In the genomic region with DNA sequence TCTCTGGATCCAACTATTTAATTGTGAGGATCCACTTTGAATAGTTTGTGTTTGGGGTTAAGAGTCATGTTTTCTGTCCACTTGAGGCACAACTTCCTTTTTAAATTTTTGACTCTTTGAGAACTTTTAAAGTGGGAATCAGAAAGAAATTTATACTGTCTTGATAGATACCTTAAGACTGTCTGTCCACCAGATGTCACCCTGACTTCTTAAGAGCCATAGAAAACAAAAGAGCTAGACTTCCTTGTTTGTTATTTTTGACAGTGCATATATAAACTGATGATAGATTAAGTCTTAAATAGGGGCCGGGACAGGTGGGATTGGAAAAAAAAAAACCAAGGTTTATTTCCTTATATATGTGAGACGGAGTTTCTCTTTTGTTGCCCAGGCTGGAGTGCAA, we compare ENCODE assay signal across 12 cellular contexts. TPM values are rescaled to one million over a fixed set of nuclear protein-coding genes. Genes with fewer than 3 reads are reported as not detected.
A peak's percentile ranks its signal among the peaks of the same experiment; 100 is the strongest.
DNase-seq lines count a peak whose midpoint lies in the region; ATAC-seq, FAIRE-seq and TF ChIP-seq lines count a peak whose summit lies in the region.
"Had no signal": no experiment of that assay in that cellular context is flagged by ENCODE, and none has a peak within 500 bp of the region (broad histone marks: within the 10 kb centered on the region; RNA-seq: fewer than 3 reads in every experiment).

No MANE protein-coding gene starts in this region.

- H3K4me3 ChIP-seq in HCT116 (replicated peaks in 1 of 2; ENCODE audit: low read depth in 1 of 2, low read length in 2 of 2): no peak overlapping the region
- H3K4me3 ChIP-seq in kidney (ENCODE audit: low read length in 2 of 2): no peak overlapping the region
- H3K4me3 ChIP-seq: pancreas had no signal

- ATAC-seq in HCT116: no peak
- ATAC-seq: activated CD8-positive, alpha-beta T cell treated with anti-CD3 and anti-CD28 coated beads, Interleukin-2, amount 10 ng/mL, durations not matched to agents 7 days and 5 days had no signal

- intact Hi-C loops in HCT116 (cut with micrococcal nuclease) (loop anchor here (5.0 kb wide), 2 partner anchors 1296 to 1356 kb away; no protein-coding TSS in a partner anchor), kidney (cut with DNase I) (no loop called here), head of caudate nucleus (cut with DNase I) (no loop called here)

- H3K36me3 ChIP-seq in HCT116 (ENCODE audit: control insufficient read depth in 1 of 2, insufficient read depth in 2 of 2, low read length in 2 of 2) (no peaks in the 10 kb centered on the region), kidney (ENCODE audit: control insufficient read depth in 1 of 2, insufficient read depth in 2 of 2, low read length in 2 of 2) (no peaks in the 10 kb centered on the region)
- H3K36me3 ChIP-seq: pancreas had no signal

- H3K79me2 ChIP-seq in HCT116 (ENCODE audit: insufficient read depth, low read length): no peaks in the 10 kb centered on the region

- RAD21 ChIA-PET in HCT116 (lab: Charles Lee; ENCODE audit: low non-redundant PET in 1 of 2, low total read pairs in 2 of 2, uncharacterized antibody in 2 of 2, unreplicated experiment in 2 of 2): no interaction called here

- H3K9me2 ChIP-seq in HCT116 (ENCODE audit: insufficient read depth): no peaks in the 10 kb centered on the region

- H3K9me3 ChIP-seq in HCT116 (ENCODE audit: control insufficient read depth in 1 of 2, insufficient read depth in 1 of 2, low read depth in 1 of 2, low read length in 2 of 2) (peaks cover 0 to 1% of the 10 kb centered on the region in 2 experiments; a peak in 1 of 4 replicates), kidney (ENCODE audit: control insufficient read depth in 1 of 2, low read length in 2 of 2) (no peaks in the 10 kb centered on the region)
- H3K9me3 ChIP-seq: pancreas had no signal

- TF ChIP-seq RAD21 in HCT116 (IDR thresholded peaks at IDR 0.05; ENCODE audit: low read depth): peak; percentile 29; the same call in 1 of the 2 replicates

- H2AFZ ChIP-seq in HCT116 (ENCODE audit: low read depth, low read length, poor library complexity, severe bottlenecking): no peak overlapping the region

- no TSS peak for BruUV-seq in HCT116 (replicated peaks; lab: Mats Ljungman, UMichigan)

- H3K27ac ChIP-seq in HCT116 (ENCODE audit: low read depth, low read length) (no peak overlapping the region), kidney (ENCODE audit: low read depth in 2 of 2, low read length in 2 of 2) (no peak overlapping the region)
- H3K27ac ChIP-seq: pancreas had no signal

- H4K20me1 ChIP-seq in HCT116 (ENCODE audit: insufficient read depth): no peaks in the 10 kb centered on the region

- no peaks in the 10 kb centered on the region for H3K27me3 ChIP-seq in HCT116 (ENCODE audit: insufficient read depth, low read length)
- H3K27me3 ChIP-seq: pancreas had no signal

- peak; percentile 17 for FAIRE-seq in kidney (lab: Jason Lieb, UNC)
- FAIRE-seq: pancreas had no signal

- no peak for TF ChIP-seq POLR2A in HCT116 (IDR thresholded peaks at IDR 0.05; ENCODE audit: borderline replicate concordance, extremely low read depth, insufficient read depth, insufficient read length)

- H3K4me1 ChIP-seq in HCT116 (ENCODE audit: control insufficient read depth in 1 of 2, insufficient read depth in 2 of 2, low read length in 2 of 2) (no peaks in the 10 kb centered on the region), kidney (ENCODE audit: control insufficient read depth in 1 of 2, insufficient read depth in 1 of 2, low read depth in 1 of 2, low read length in 2 of 2) (peaks cover 0 to 2% of the 10 kb centered on the region in 2 donors)
- H3K4me1 ChIP-seq: pancreas had no signal

- TF ChIP-seq CTCF in HCT116 (IDR thresholded peaks at IDR 0.05 in 2 of 3, conservative IDR thresholded peaks at IDR 0.05 in 1 of 3; ENCODE audit: borderline replicate concordance in 1 of 3, insufficient read depth in 1 of 3, low read depth in 2 of 3, low read length in 2 of 3) (peak in 2 of 3 experiments; percentile 7 to 28; a peak in 3 of 6 replicates), kidney (IDR thresholded peaks at IDR 0.05; ENCODE audit: borderline replicate concordance, extremely low read depth, insufficient read depth) (peak; percentile 31)

- CTCF ChIA-PET in HCT116 (lab: Charles Lee): interaction anchor here (0.6 to 1.2 kb wide), 2 partner anchors 1237 to 1357 kb away, joined by 3 read pairs; no protein-coding TSS in a partner anchor

- peak; percentile 50 for DNase-seq in COR-L47 (lab: John Stamatoyannopoulos, UW)
- peak; percentile 7 for DNase-seq in HCT116 (ENCODE audit: low read depth, low spot score)
- DNase-seq in RKO (ENCODE audit: low spot score): peak; percentile 53
- DNase-seq in kidney: no peak
- DNase-seq in head of caudate nucleus: no peak
- no peak for DNase-seq in NK-92 treated with Interleukin-12 subunit alpha and Interleukin-12 subunit beta, amount 100 ng/mL, for 24 hours (lab: John Stamatoyannopoulos, UW)
- DNase-seq in SKM-1 (lab: John Stamatoyannopoulos, UW; ENCODE audit: unreplicated experiment): no peak
- no peak for DNase-seq in T1000 (lab: John Stamatoyannopoulos, UW)
- DNase-seq: activated CD8-positive, alpha-beta T cell treated with anti-CD3 and anti-CD28 coated beads, Interleukin-2, amount 10 ng/mL, durations not matched to agents 7 days and 5 days; GF-D8; hippocampal formation; pancreas had no signal

- H3K4me2 ChIP-seq in HCT116 (ENCODE audit: low read length): no peak overlapping the region

- H3K9ac ChIP-seq in HCT116 (ENCODE audit: low read length): no peak overlapping the region
- no peak overlapping the region for H3K9ac ChIP-seq in kidney (ENCODE audit: low read length in 2 of 2)

- POLR2A ChIA-PET in HCT116 (lab: Charles Lee): no interaction called here

TF ChIP-seq in HCT116, 20 proteins besides CTCF, POLR2A, EP300 and RAD21:
- TF ChIP-seq, protein P1, sequence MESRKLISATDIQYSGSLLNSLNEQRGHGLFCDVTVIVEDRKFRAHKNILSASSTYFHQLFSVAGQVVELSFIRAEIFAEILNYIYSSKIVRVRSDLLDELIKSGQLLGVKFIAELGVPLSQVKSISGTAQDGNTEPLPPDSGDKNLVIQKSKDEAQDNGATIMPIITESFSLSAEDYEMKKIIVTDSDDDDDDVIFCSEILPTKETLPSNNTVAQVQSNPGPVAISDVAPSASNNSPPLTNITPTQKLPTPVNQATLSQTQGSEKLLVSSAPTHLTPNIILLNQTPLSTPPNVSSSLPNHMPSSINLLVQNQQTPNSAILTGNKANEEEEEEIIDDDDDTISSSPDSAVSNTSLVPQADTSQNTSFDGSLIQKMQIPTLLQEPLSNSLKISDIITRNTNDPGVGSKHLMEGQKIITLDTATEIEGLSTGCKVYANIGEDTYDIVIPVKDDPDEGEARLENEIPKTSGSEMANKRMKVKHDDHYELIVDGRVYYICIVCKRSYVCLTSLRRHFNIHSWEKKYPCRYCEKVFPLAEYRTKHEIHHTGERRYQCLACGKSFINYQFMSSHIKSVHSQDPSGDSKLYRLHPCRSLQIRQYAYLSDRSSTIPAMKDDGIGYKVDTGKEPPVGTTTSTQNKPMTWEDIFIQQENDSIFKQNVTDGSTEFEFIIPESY (IDR thresholded peaks at IDR 0.05; ENCODE audit: extremely low read depth, insufficient replicate concordance, low read length): no peak
- TF ChIP-seq EZH2phosphoT487 (IDR thresholded peaks at IDR 0.05; ENCODE audit: borderline replicate concordance) (no peak), SP1 (IDR thresholded peaks at IDR 0.05; ENCODE audit: low read depth) (no peak), SIN3A (IDR thresholded peaks at IDR 0.05; ENCODE audit: low read depth) (no peak), CBX3 (IDR thresholded peaks at IDR 0.05; ENCODE audit: low read depth) (no peak), JUND (IDR thresholded peaks at IDR 0.05) (no peak), SRF (IDR thresholded peaks at IDR 0.05; ENCODE audit: low read depth) (no peak), YY1 (IDR thresholded peaks at IDR 0.05; ENCODE audit: extremely low read depth, insufficient replicate concordance, low read depth, low read length) (no peak), POLR2AphosphoS5 (IDR thresholded peaks at IDR 0.05; ENCODE audit: low read depth, low read length) (no peak), FOSL1 (IDR thresholded peaks at IDR 0.05; ENCODE audit: low read depth) (no peak), ZNF274 (IDR thresholded peaks at IDR 0.05; ENCODE audit: low read depth, low read length) (no peak), EGR1 (IDR thresholded peaks at IDR 0.05; ENCODE audit: low read depth) (no peak), TCF7L2 (IDR thresholded peaks at IDR 0.05; ENCODE audit: borderline replicate concordance, extremely low read depth, insufficient read depth, insufficient read length) (no peak), ELF1 (IDR thresholded peaks at IDR 0.05; ENCODE audit: borderline replicate concordance, low read depth) (no peak)
- TF ChIP-seq, protein P2, sequence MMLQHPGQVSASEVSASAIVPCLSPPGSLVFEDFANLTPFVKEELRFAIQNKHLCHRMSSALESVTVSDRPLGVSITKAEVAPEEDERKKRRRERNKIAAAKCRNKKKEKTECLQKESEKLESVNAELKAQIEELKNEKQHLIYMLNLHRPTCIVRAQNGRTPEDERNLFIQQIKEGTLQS (IDR thresholded peaks at IDR 0.05): no peak
- TF ChIP-seq, protein P3, sequence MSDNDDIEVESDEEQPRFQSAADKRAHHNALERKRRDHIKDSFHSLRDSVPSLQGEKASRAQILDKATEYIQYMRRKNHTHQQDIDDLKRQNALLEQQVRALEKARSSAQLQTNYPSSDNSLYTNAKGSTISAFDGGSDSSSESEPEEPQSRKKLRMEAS (IDR thresholded peaks at IDR 0.05): no peak

RNA-seq across cellular contexts. Expression of gene WDR72, which starts 52.1 kb away (rescaled TPM):
- 5.8 TPM for total RNA-seq in HCT116 (2021; ENCODE audit: unreplicated experiment)
- 3.6 and 4.6 TPM in 2 replicates for polyA plus RNA-seq in HCT116 (2012)
- total RNA-seq in kidney: 55.7 TPM
- 60.0 TPM for polyA plus RNA-seq in kidney (ENCODE audit: insufficient read depth, low read depth, low replicate concordance)
- total RNA-seq: activated CD8-positive, alpha-beta T cell treated with anti-CD3 and anti-CD28 coated beads, Interleukin-2, amount 10 ng/mL, durations not matched to agents 7 days and 5 days had no signal

Comparison
In these comparisons a context has a peak if more than half of its experiments do, and no peak if none do; other contexts are left out.
1. DNase-seq: peak in COR-L47 (single experiment), HCT116 (single experiment) and RKO (single experiment); none in kidney (single experiment), head of caudate nucleus (0 of 42), NK-92 treated with Interleukin-12 subunit alpha and Interleukin-12 subunit beta, amount 100 ng/mL, for 24 hours (single experiment), SKM-1 (single experiment) and T1000 (single experiment).